Comparison of ENCODE assay signal across 13 cellular contexts in the genomic region with DNA sequence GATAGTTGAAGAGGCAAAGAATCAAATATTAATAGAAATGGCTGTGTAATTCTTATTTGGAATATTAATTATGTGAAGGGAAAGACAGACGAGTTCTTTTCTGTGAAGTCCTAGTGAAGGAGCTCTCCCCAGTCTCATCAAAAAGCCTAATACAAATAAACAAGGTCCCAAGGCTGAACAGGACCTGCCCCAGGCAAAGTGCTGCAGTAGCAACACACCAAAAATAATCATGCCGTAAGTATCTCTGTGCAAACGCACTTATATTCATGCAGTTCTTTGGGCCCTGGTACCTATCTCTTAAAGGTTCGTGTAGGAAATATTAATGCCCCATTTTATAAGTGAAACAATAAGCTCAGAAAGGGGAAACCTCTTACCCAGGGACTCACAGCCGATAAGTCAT. TPM values are rescaled to one million over a fixed set of nuclear protein-coding genes. Genes with fewer than 3 reads are reported as not detected.
A peak's percentile ranks its signal among the peaks of the same experiment; 100 is the strongest.
DNase-seq lines count a peak whose midpoint lies in the region; ATAC-seq and TF ChIP-seq lines count a peak whose summit lies in the region.
"Had no signal": no experiment of that assay in that cellular context is flagged by ENCODE, and none has a peak within 500 bp of the region (broad histone marks: within the 10 kb centered on the region; RNA-seq: fewer than 3 reads in every experiment).

No MANE protein-coding gene starts in this region.

- H3K9me3 ChIP-seq in RWPE2 (ENCODE audit: severe bottlenecking) (no peaks in the 10 kb centered on the region), psoas muscle (no peaks in the 10 kb centered on the region)

- POLR2A ChIA-PET in activated CD4-positive, alpha-beta memory T cell treated with anti-CD3 and anti-CD28 coated beads for 36 hours (lab: Charles Lee), result no interaction called here

- 39 to 62% (median 55%) methylated on average over 5 of the region's 5 CpGs for WGBS in psoas muscle, 3 donors

- intact Hi-C loops in psoas muscle (cut with DNase I) (no loop called here), posterior vena cava (cut with DNase I) (loop anchor here in 1 of 2 donors (2.0 kb wide), 1 partner anchor 31 kb away; no protein-coding TSS in a partner anchor)
- intact Hi-C loops in activated CD4-positive, alpha-beta memory T cell treated with anti-CD3 and anti-CD28 coated beads for 36 hours (cut with micrococcal nuclease), result no loop called here

- H3K36me3 Mint-ChIP-seq in activated CD4-positive, alpha-beta memory T cell treated with anti-CD3 and anti-CD28 coated beads for 36 hours, result no peaks in the 10 kb centered on the region
- H3K36me3 Mint-ChIP-seq: activated naive CD8-positive, alpha-beta T cell had no signal

- H3K4me3 ChIP-seq in RWPE2 (ENCODE audit: severe bottlenecking) (no peak overlapping the region), fibroblast of villous mesenchyme (ENCODE audit: low read depth, low read length) (no peak overlapping the region), psoas muscle (no peak overlapping the region)

- peaks cover 6% of the 10 kb centered on the region for H3K9me3 Mint-ChIP-seq in activated CD4-positive, alpha-beta memory T cell treated with anti-CD3 and anti-CD28 coated beads for 36 hours

- peaks cover 4% of the 10 kb centered on the region for H3K27me3 Mint-ChIP-seq in activated CD4-positive, alpha-beta memory T cell treated with anti-CD3 and anti-CD28 coated beads for 36 hours

- peak; percentile 17 for ATAC-seq in RWPE2 (ENCODE audit: low read depth)
- ATAC-seq in psoas muscle, result peak in 3 of 4 donors; percentile 70 to 86 (median 84)
- no peak for ATAC-seq in HG03457 (IDR thresholded peaks at IDR 0.05; ENCODE audit: unreplicated experiment)

- H3K4me3 Mint-ChIP-seq in activated CD4-positive, alpha-beta memory T cell treated with anti-CD3 and anti-CD28 coated beads for 36 hours, result no peak overlapping the region
- H3K4me3 Mint-ChIP-seq: activated naive CD8-positive, alpha-beta T cell had no signal

- H3K27me3 ChIP-seq in RWPE2 (ENCODE audit: insufficient read depth, poor library complexity, severe bottlenecking), result no peaks in the 10 kb centered on the region
- H3K27me3 ChIP-seq in psoas muscle (ENCODE audit: insufficient read depth in 3 of 3, low read length in 2 of 3), result no peaks in the 10 kb centered on the region

- no peak for TF ChIP-seq CTCF in C4-2B (conservative IDR thresholded peaks at IDR 0.05)
- no peak for TF ChIP-seq CTCF in RWPE2 (IDR thresholded peaks at IDR 0.05; ENCODE audit: poor library complexity, severe bottlenecking)
- TF ChIP-seq CTCF in fibroblast of villous mesenchyme (IDR thresholded peaks at IDR 0.05; ENCODE audit: insufficient read depth, low read depth, low read length), result no peak
- no peak for TF ChIP-seq CTCF in psoas muscle (IDR thresholded peaks at IDR 0.05)

- H3K27ac ChIP-seq in C4-2B (peak overlapping the region; percentile 83), RWPE2 (ENCODE audit: poor library complexity, severe bottlenecking) (peak overlapping the region; percentile 63), psoas muscle (peak overlapping the region; percentile 79)

- H3K27ac Mint-ChIP-seq in activated CD4-positive, alpha-beta memory T cell treated with anti-CD3 and anti-CD28 coated beads for 36 hours, result no peak overlapping the region
- H3K27ac Mint-ChIP-seq: activated naive CD8-positive, alpha-beta T cell had no signal

- DNase-seq in RWPE2 (ENCODE audit: low spot score) (no peak), fibroblast of villous mesenchyme (ENCODE audit: low read depth) (peak; percentile 49), psoas muscle (no peak), A172 (ENCODE audit: low spot score) (no peak), posterior vena cava (ENCODE audit: low spot score) (no peak)
- no peak for DNase-seq in activated CD4-positive, alpha-beta memory T cell treated with anti-CD3 and anti-CD28 coated beads for 36 hours
- DNase-seq: DMS 273 treated with DMSO at 0.1 percent for 48 hours, dorsolateral prefrontal cortex, KG1, NCI-H2081 had no signal

- H3K36me3 ChIP-seq in RWPE2 (ENCODE audit: low read depth) (no peaks in the 10 kb centered on the region), psoas muscle (ENCODE audit: insufficient read depth in 1 of 2, low read depth in 1 of 2) (no peaks in the 10 kb centered on the region)

- peaks cover 5% of the 10 kb centered on the region for H3K4me1 Mint-ChIP-seq in activated CD4-positive, alpha-beta memory T cell treated with anti-CD3 and anti-CD28 coated beads for 36 hours (ENCODE audit: low read depth)

- CTCF ChIA-PET in activated CD4-positive, alpha-beta memory T cell treated with anti-CD3 and anti-CD28 coated beads for 36 hours (lab: Charles Lee), result interaction anchor here (0.8 kb wide), 1 partner anchor 283 kb away, joined by 5 read pairs; no protein-coding TSS in a partner anchor

- H3K4me1 ChIP-seq in RWPE2 (ENCODE audit: insufficient read depth, poor library complexity, severe bottlenecking) (peaks cover 15% of the 10 kb centered on the region), psoas muscle (peaks cover 14% of the 10 kb centered on the region)

RNA-seq across cellular contexts. Expression of a gene that starts 12.2 kb away (rescaled TPM):
- total RNA-seq in fibroblast of villous mesenchyme (7.4 and 16.4 TPM in 2 replicates), psoas muscle (10 to 100 TPM in 2 of 4 donors, 1 to 10 TPM in 2; 3.6 to 39.2 (median 12.1) TPM), posterior vena cava (10 to 100 TPM; 25.8 to 30.1 TPM)
- polyA plus RNA-seq in psoas muscle, result 10 to 100 TPM in 2 of 3 donors, 1 to 10 TPM in 1; 7.2 to 15.6 (median 10.4) TPM
- 2.4 and 2.5 TPM in 2 replicates for total RNA-seq in A172 (2014; rRNA removed; shearing (Covaris generic))
- under 1 TPM; 0.05 to 0.12 TPM for total RNA-seq in activated CD4-positive, alpha-beta memory T cell treated with anti-CD3 and anti-CD28 coated beads for 36 hours
